ENCODE assay signal across 23 cellular contexts in the genomic region with DNA sequence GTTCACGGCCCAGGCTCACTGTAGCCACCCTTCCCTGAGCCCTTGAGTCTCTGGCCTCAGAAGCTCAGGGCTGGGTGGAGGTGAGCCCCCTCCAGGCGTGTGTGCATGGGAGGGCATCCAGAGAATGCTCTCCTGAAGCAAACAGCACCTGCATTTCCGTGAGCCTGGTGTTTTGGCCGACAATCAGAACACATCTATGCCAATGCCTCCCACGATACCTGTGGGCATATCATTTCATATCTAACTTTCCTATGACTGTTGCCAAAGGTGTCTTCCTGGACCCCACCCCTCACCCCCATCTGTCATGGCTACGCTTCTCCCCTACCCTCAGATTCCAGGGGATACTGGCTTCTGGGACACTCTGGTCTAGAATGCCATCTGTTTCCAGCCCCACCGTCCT.
"Had no signal": no experiment of that assay in that cellular context is flagged by ENCODE, and none has a peak within 500 bp of the region (broad histone marks: within the 10 kb centered on the region; RNA-seq: fewer than 3 reads in every experiment).

No MANE protein-coding gene starts in this region.

- H3K9me3 ChIP-seq: ovary, sigmoid colon, tibial artery, vagina had no signal

- H3K4me1 Mint-ChIP-seq: activated naive CD8-positive, alpha-beta T cell treated with anti-CD3 and anti-CD28 coated beads, Interleukin-2, amount 50 U/mL, for 24 hours had no signal

- DNase-seq: activated CD4-positive, alpha-beta memory T cell treated with anti-CD3 and anti-CD28 coated beads, Interleukin-2, amount 10 ng/mL, durations not matched to agents 7 days and 5 days; activated CD4-positive, alpha-beta T cell treated with anti-CD3 and anti-CD28 coated beads for 4 hours; activated CD8-positive, alpha-beta memory T cell treated with anti-CD3 and anti-CD28 coated beads, Interleukin-2, amount 10 ng/mL, durations not matched to agents 7 days and 5 days; activated naive CD4-positive, alpha-beta T cell treated with anti-CD3 and anti-CD28 coated beads, Interleukin-2, amount 10 ng/mL, durations not matched to agents 7 days and 5 days; activated naive CD8-positive, alpha-beta T cell treated with anti-CD3 and anti-CD28 coated beads, Interleukin-2, amount 50 U/mL, for 24 hours; activated T-cell treated with anti-CD3 and anti-CD28 coated beads, Interleukin-2, amount 50 U/mL, for 4 hours; anterior cingulate cortex; brain microvascular endothelial cell; cerebellar nuclear complex; effector CD4-positive, alpha-beta T cell; islet precursor cell; mesenchymal stem cell; naive thymus-derived CD4-positive, alpha-beta T cell; stimulated activated naive CD4-positive, alpha-beta T cell; tibial artery had no signal

- H3K9me3 Mint-ChIP-seq: activated CD4-positive, alpha-beta memory T cell treated with anti-CD3 and anti-CD28 coated beads, Interleukin-2, amount 10 ng/mL, durations not matched to agents 7 days and 5 days; activated naive CD4-positive, alpha-beta T cell treated with anti-CD3 and anti-CD28 coated beads, Interleukin-2, amount 10 ng/mL, durations not matched to agents 7 days and 5 days; activated naive CD8-positive, alpha-beta T cell treated with anti-CD3 and anti-CD28 coated beads, Interleukin-2, amount 50 U/mL, for 24 hours; activated T-cell treated with anti-CD3 and anti-CD28 coated beads, Interleukin-2, amount 50 U/mL, for 4 hours; T-helper 2 cell treated with Interferon-gamma antibody and Interleukin-4, amounts not matched to agents 5 μg/mL and 100 μg/mL, for 36 hours had no signal

- ATAC-seq: activated CD8-positive, alpha-beta memory T cell treated with anti-CD3 and anti-CD28 coated beads, Interleukin-2, amount 10 ng/mL, durations not matched to agents 7 days and 5 days; activated naive CD8-positive, alpha-beta T cell treated with anti-CD3 and anti-CD28 coated beads, Interleukin-2, amount 50 U/mL, for 24 hours; activated T-cell treated with anti-CD3 and anti-CD28 coated beads, Interleukin-2, amount 50 U/mL, for 4 hours; left lobe of liver had no signal

- H3K4me3 Mint-ChIP-seq: activated CD4-positive, alpha-beta memory T cell treated with anti-CD3 and anti-CD28 coated beads, Interleukin-2, amount 10 ng/mL, durations not matched to agents 7 days and 5 days; activated CD8-positive, alpha-beta memory T cell treated with anti-CD3 and anti-CD28 coated beads, Interleukin-2, amount 10 ng/mL, durations not matched to agents 7 days and 5 days; activated naive CD4-positive, alpha-beta T cell treated with anti-CD3 and anti-CD28 coated beads, Interleukin-2, amount 10 ng/mL, durations not matched to agents 7 days and 5 days; activated naive CD8-positive, alpha-beta T cell treated with anti-CD3 and anti-CD28 coated beads, Interleukin-2, amount 50 U/mL, for 24 hours; activated T-cell treated with anti-CD3 and anti-CD28 coated beads, Interleukin-2, amount 50 U/mL, for 4 hours; naive thymus-derived CD4-positive, alpha-beta T cell; T-helper 2 cell treated with Interferon-gamma antibody and Interleukin-4, amounts not matched to agents 5 μg/mL and 100 μg/mL, for 36 hours; WTC11 had no signal

- H3K27ac Mint-ChIP-seq: activated CD4-positive, alpha-beta memory T cell treated with anti-CD3 and anti-CD28 coated beads, Interleukin-2, amount 10 ng/mL, durations not matched to agents 7 days and 5 days; activated CD8-positive, alpha-beta memory T cell treated with anti-CD3 and anti-CD28 coated beads, Interleukin-2, amount 10 ng/mL, durations not matched to agents 7 days and 5 days; activated naive CD4-positive, alpha-beta T cell treated with anti-CD3 and anti-CD28 coated beads, Interleukin-2, amount 10 ng/mL, durations not matched to agents 7 days and 5 days; activated naive CD8-positive, alpha-beta T cell treated with anti-CD3 and anti-CD28 coated beads, Interleukin-2, amount 50 U/mL, for 24 hours; naive thymus-derived CD4-positive, alpha-beta T cell; T-helper 2 cell treated with Interferon-gamma antibody and Interleukin-4, amounts not matched to agents 5 μg/mL and 100 μg/mL, for 36 hours; WTC11 had no signal

- H3K27me3 Mint-ChIP-seq: activated CD8-positive, alpha-beta memory T cell treated with anti-CD3 and anti-CD28 coated beads, Interleukin-2, amount 10 ng/mL, durations not matched to agents 7 days and 5 days had no signal

- H3K36me3 ChIP-seq: brain microvascular endothelial cell, ovary, sigmoid colon, tibial artery, vagina had no signal

- H3K36me3 Mint-ChIP-seq: activated CD8-positive, alpha-beta memory T cell treated with anti-CD3 and anti-CD28 coated beads, Interleukin-2, amount 10 ng/mL, durations not matched to agents 7 days and 5 days; activated naive CD4-positive, alpha-beta T cell treated with anti-CD3 and anti-CD28 coated beads, Interleukin-2, amount 10 ng/mL, durations not matched to agents 7 days and 5 days; naive thymus-derived CD4-positive, alpha-beta T cell; WTC11 had no signal

- H3K27me3 ChIP-seq: brain microvascular endothelial cell, hepatocyte, ovary, sigmoid colon, tibial artery, vagina had no signal

- H3K27ac ChIP-seq: brain microvascular endothelial cell, hepatocyte, ovary, SK-N-MC, tibial artery, vagina had no signal

- H3K4me3 ChIP-seq: hepatocyte, ovary, sigmoid colon, SK-N-MC, tibial artery, vagina had no signal
